8 cellular contexts compared by ENCODE assay signal in the genomic region with DNA sequence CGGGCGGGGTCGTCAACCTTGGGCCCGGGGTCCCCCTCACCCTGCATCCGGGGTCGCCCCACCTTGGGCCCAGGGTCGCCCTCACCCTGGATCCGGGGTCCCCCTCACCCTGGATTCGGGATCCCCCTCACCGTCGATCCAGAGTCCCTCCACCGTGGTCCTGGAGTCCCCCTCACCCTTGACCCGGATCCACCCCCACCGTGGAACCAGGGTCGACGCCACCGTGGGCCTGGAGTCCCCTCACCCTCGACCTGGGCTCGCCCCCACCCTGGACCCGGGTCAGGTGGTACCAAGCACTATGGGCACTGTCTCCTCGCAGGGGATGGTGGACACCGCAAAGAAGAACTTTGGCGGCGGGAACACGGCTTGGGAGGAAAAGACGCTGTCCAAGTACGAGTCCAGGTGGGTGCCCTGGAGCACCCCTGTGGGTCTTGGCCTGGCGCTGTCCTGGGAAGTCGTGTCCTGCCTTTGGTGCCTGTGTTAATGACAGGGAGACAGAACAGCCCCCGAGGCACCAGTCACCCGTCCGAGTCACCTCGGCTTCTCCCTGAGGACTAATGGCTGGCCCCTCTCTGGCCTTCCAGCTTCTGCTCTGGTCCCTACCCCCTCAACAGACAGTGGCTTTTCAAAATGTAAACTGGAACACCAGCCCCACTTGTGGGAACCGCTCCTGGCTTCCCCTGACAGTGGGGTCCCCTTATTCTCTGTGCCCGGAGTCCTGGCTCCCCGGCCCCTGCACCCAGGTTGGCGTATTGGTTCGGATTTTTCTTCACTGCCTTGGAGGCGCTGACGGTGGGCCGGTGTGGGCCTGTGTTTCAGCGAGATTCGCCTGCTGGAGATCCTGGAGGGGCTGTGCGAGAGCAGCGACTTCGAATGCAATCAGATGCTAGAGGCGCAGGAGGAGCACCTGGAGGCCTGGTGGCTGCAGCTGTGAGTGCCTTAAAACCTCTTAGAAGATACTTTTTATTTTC. TPM values are rescaled to one million over a fixed set of nuclear protein-coding genes. Genes with fewer than 3 reads are reported as not detected.
A peak's percentile ranks its signal among the peaks of the same experiment; 100 is the strongest.
DNase-seq lines count a peak whose midpoint lies in the region; ATAC-seq and TF ChIP-seq lines count a peak whose summit lies in the region.

No MANE protein-coding gene starts in this region.

- whole genome bisulfite sequencing in thyroid gland, 2 donors = 76 to 84% methylated on average over 14 to 19 of the region's 47 CpGs

- no peak for DNase-seq in activated CD4-positive, alpha-beta T cell treated with anti-CD3 and anti-CD28 coated beads, Interleukin-2, amount 10 ng/mL, durations not matched to agents 7 days and 5 days
- DNase-seq in activated CD4-positive, alpha-beta T cell treated with anti-CD3 and anti-CD28 coated beads for 1 hour = no peak
- DNase-seq in left lobe of liver (ENCODE audit: low spot score) (peak; percentile 62), thyroid gland (no peak), KG1 (lab: John Stamatoyannopoulos, UW) (no peak)

- peak overlapping the region in 2 of 3 donors; percentile 43 to 67 for H3K4me3 ChIP-seq in thyroid gland (replicated peaks in 1 of 3)

- H3K27ac Mint-ChIP-seq in activated CD4-positive, alpha-beta T cell treated with anti-CD3 and anti-CD28 coated beads, Interleukin-2, amount 10 ng/mL, durations not matched to agents 7 days and 5 days = peak overlapping the region; percentile 86
- H3K27ac Mint-ChIP-seq in activated naive CD8-positive, alpha-beta T cell = peak overlapping the region; percentile 64

- H3K9me3 ChIP-seq in thyroid gland = no peaks in the 10 kb centered on the region

- TF ChIP-seq CTCF in thyroid gland (IDR thresholded peaks at IDR 0.05) = no peak

- no peak for ATAC-seq in left lobe of liver
- no peak for ATAC-seq in HG03097 (IDR thresholded peaks at IDR 0.05; ENCODE audit: low FRiP score, unreplicated experiment)
- ATAC-seq in GM18867 (IDR thresholded peaks at IDR 0.05; ENCODE audit: unreplicated experiment) = no peak

- H3K4me1 Mint-ChIP-seq in activated CD4-positive, alpha-beta T cell treated with anti-CD3 and anti-CD28 coated beads, Interleukin-2, amount 10 ng/mL, durations not matched to agents 7 days and 5 days = peaks cover 36% of the 10 kb centered on the region
- H3K4me1 Mint-ChIP-seq in activated naive CD8-positive, alpha-beta T cell (ENCODE audit: low read depth) = peaks cover 26% of the 10 kb centered on the region

- POLR2A ChIA-PET in activated CD4-positive, alpha-beta T cell treated with anti-CD3 and anti-CD28 coated beads, Interleukin-2, amount 10 ng/mL, durations not matched to agents 7 days and 5 days (lab: Charles Lee) = no interaction called here

- TF ChIP-seq POLR2A in thyroid gland (IDR thresholded peaks at IDR 0.05) = no peak

- intact Hi-C loops in thyroid gland (cut with DNase I) = loop anchor here (10.0 kb wide), 1 partner anchor 64 kb away; the partner anchor contains the start of gene ZBED4

- peaks cover 13% of the 10 kb centered on the region for H3K36me3 Mint-ChIP-seq in activated CD4-positive, alpha-beta T cell treated with anti-CD3 and anti-CD28 coated beads, Interleukin-2, amount 10 ng/mL, durations not matched to agents 7 days and 5 days (ENCODE audit: low read depth)
- H3K36me3 Mint-ChIP-seq in activated naive CD8-positive, alpha-beta T cell = no peaks in the 10 kb centered on the region

- peak overlapping the region in 2 of 3 donors; percentile 40 to 96 for H3K27ac ChIP-seq in thyroid gland

- H3K4me3 Mint-ChIP-seq in activated CD4-positive, alpha-beta T cell treated with anti-CD3 and anti-CD28 coated beads, Interleukin-2, amount 10 ng/mL, durations not matched to agents 7 days and 5 days = peak overlapping the region; percentile 74
- H3K4me3 Mint-ChIP-seq in activated naive CD8-positive, alpha-beta T cell = peak overlapping the region; percentile 78

- H3K27me3 Mint-ChIP-seq in activated CD4-positive, alpha-beta T cell treated with anti-CD3 and anti-CD28 coated beads, Interleukin-2, amount 10 ng/mL, durations not matched to agents 7 days and 5 days = no peaks in the 10 kb centered on the region
- H3K27me3 Mint-ChIP-seq in activated naive CD8-positive, alpha-beta T cell = no peaks in the 10 kb centered on the region

- no peaks in the 10 kb centered on the region for H3K27me3 ChIP-seq in thyroid gland

- CTCF ChIA-PET in activated CD4-positive, alpha-beta T cell treated with anti-CD3 and anti-CD28 coated beads, Interleukin-2, amount 10 ng/mL, durations not matched to agents 7 days and 5 days (lab: Charles Lee) = interaction anchor here (0.6 to 1.9 kb wide), 2 partner anchors 37 to 236 kb away, joined by 4 to 5 read pairs; no protein-coding TSS in a partner anchor

- peaks cover 16 to 20% of the 10 kb centered on the region in 2 donors for H3K4me1 ChIP-seq in thyroid gland

- H3K9me3 Mint-ChIP-seq in activated CD4-positive, alpha-beta T cell treated with anti-CD3 and anti-CD28 coated beads, Interleukin-2, amount 10 ng/mL, durations not matched to agents 7 days and 5 days = no peaks in the 10 kb centered on the region
- no peaks in the 10 kb centered on the region for H3K9me3 Mint-ChIP-seq in activated naive CD8-positive, alpha-beta T cell (ENCODE audit: low read depth)

- H3K36me3 ChIP-seq in thyroid gland = peaks cover 0 to 20% of the 10 kb centered on the region in 2 donors

RNA-seq across cellular contexts. Expression of gene CRELD2, which starts 0.8 kb away (rescaled TPM):
- total RNA-seq in activated CD4-positive, alpha-beta T cell treated with anti-CD3 and anti-CD28 coated beads, Interleukin-2, amount 10 ng/mL, durations not matched to agents 7 days and 5 days = 10 to 100 TPM; 42.4 to 47.9 TPM
- total RNA-seq in left lobe of liver (65.1 TPM), thyroid gland (100 to 1,000 TPM in 3 of 4 donors, 10 to 100 TPM in 1; 50.3 to 244 (median 154) TPM)

RNA-seq across cellular contexts. Expression of gene ALG12, which starts 1.0 kb away (rescaled TPM):
- 10 to 100 TPM; 21.4 to 28.5 TPM for total RNA-seq in activated CD4-positive, alpha-beta T cell treated with anti-CD3 and anti-CD28 coated beads, Interleukin-2, amount 10 ng/mL, durations not matched to agents 7 days and 5 days
- 19.1 TPM for total RNA-seq in left lobe of liver
- total RNA-seq in thyroid gland = 10 to 100 TPM; 25.5 to 60.5 (median 52.2) TPM

RNA-seq across cellular contexts. Expression of gene PIM3, which starts 41.4 kb away (rescaled TPM):
- 10 to 100 TPM; 39.7 to 44.7 TPM for total RNA-seq in activated CD4-positive, alpha-beta T cell treated with anti-CD3 and anti-CD28 coated beads, Interleukin-2, amount 10 ng/mL, durations not matched to agents 7 days and 5 days
- 36.8 TPM for total RNA-seq in left lobe of liver
- 100 to 1,000 TPM in 1 of 4 donors, 10 to 100 TPM in 3; 45.4 to 108 (median 73.2) TPM for total RNA-seq in thyroid gland
